Comparison of ENCODE assay signal across 10 cellular contexts in genomic region chrX:140713174-140713539, GRCh38. TPM values are rescaled to one million over a fixed set of nuclear protein-coding genes. Genes with fewer than 3 reads are reported as not detected.
DNase-seq lines count a peak whose midpoint lies in the region; ATAC-seq and TF ChIP-seq lines count a peak whose summit lies in the region.
"Had no signal": no experiment of that assay in that cellular context is flagged by ENCODE, and none has a peak within 500 bp of the region (broad histone marks: within the 10 kb centered on the region; RNA-seq: fewer than 3 reads in every experiment).

No MANE protein-coding gene starts in this region.

- peak overlapping the region; percentile 100 for H3K27ac Mint-ChIP-seq in neural crest cell (ENCODE audit: unreplicated experiment)
- H3K27ac Mint-ChIP-seq: activated CD8-positive, alpha-beta memory T cell treated with anti-CD3 and anti-CD28 coated beads, Interleukin-2, amount 10 ng/mL, durations not matched to agents 7 days and 5 days had no signal

- H3K36me3 ChIP-seq in ES-I3 (ENCODE audit: insufficient read depth, low read length) = no peaks in the 10 kb centered on the region
- H3K36me3 ChIP-seq in breast epithelium = no peaks in the 10 kb centered on the region

- peaks cover 17% of the 10 kb centered on the region for H3K4me1 Mint-ChIP-seq in neural crest cell
- H3K4me1 Mint-ChIP-seq: activated CD8-positive, alpha-beta memory T cell treated with anti-CD3 and anti-CD28 coated beads, Interleukin-2, amount 10 ng/mL, durations not matched to agents 7 days and 5 days had no signal

- H3K9ac ChIP-seq in ES-I3 (ENCODE audit: low read depth, low read length) = peak overlapping the region; percentile 51; the same call in 1 of the 2 replicates

- H3K27ac ChIP-seq in breast epithelium = no peak overlapping the region

- no peak overlapping the region for H3K4me3 Mint-ChIP-seq in neural crest cell
- H3K4me3 Mint-ChIP-seq: activated CD8-positive, alpha-beta memory T cell treated with anti-CD3 and anti-CD28 coated beads, Interleukin-2, amount 10 ng/mL, durations not matched to agents 7 days and 5 days had no signal

- peak; percentile 35 for ATAC-seq in HG03354 (IDR thresholded peaks at IDR 0.05; ENCODE audit: poor library complexity, severe bottlenecking, unreplicated experiment)
- ATAC-seq: activated CD8-positive, alpha-beta memory T cell treated with anti-CD3 and anti-CD28 coated beads, Interleukin-2, amount 10 ng/mL, durations not matched to agents 7 days and 5 days had no signal

- peaks cover 5% of the 10 kb centered on the region for H3K4me1 ChIP-seq in ES-I3 (ENCODE audit: insufficient read depth, low read length)
- no peaks in the 10 kb centered on the region for H3K4me1 ChIP-seq in breast epithelium

- peak overlapping the region; percentile 20 to 42 (median 28) for H3K4me3 ChIP-seq in breast epithelium

- no peaks in the 10 kb centered on the region for H3K27me3 Mint-ChIP-seq in neural crest cell (ENCODE audit: low read depth)
- H3K27me3 Mint-ChIP-seq: activated CD8-positive, alpha-beta memory T cell treated with anti-CD3 and anti-CD28 coated beads, Interleukin-2, amount 10 ng/mL, durations not matched to agents 7 days and 5 days had no signal

- H3K36me3 Mint-ChIP-seq in neural crest cell (ENCODE audit: low read depth) = no peaks in the 10 kb centered on the region
- H3K36me3 Mint-ChIP-seq: activated CD8-positive, alpha-beta memory T cell treated with anti-CD3 and anti-CD28 coated beads, Interleukin-2, amount 10 ng/mL, durations not matched to agents 7 days and 5 days had no signal

- peaks cover 0 to 35% of the 10 kb centered on the region in 2 donors for H3K27me3 ChIP-seq in breast epithelium

- intact Hi-C loops in breast epithelium (cut with DNase I; ENCODE audit: low total_unique reads) = no loop called here

- H3K9me3 ChIP-seq in ES-I3 (ENCODE audit: control insufficient read depth, insufficient read depth, low read length) = no peaks in the 10 kb centered on the region
- H3K9me3 ChIP-seq in breast epithelium = no peaks in the 10 kb centered on the region

- H3K9me3 Mint-ChIP-seq in neural crest cell = no peaks in the 10 kb centered on the region

- TF ChIP-seq CTCF in breast epithelium (IDR thresholded peaks at IDR 0.05) (no peak), neural crest cell (conservative IDR thresholded peaks at IDR 0.05) (no peak)

- no peak for TF ChIP-seq POLR2A in breast epithelium (IDR thresholded peaks at IDR 0.05)

- DNase-seq in breast epithelium (ENCODE audit: low spot score in 2 of 2) (no peak), neural crest cell (ENCODE audit: low read depth, low spot score) (no peak), globus pallidus (ENCODE audit: low spot score) (no peak), LoVo (ENCODE audit: low spot score) (no peak), AG20443 (ENCODE audit: low spot score) (no peak), COLO829 (ENCODE audit: low spot score) (no peak)
- DNase-seq: activated CD8-positive, alpha-beta memory T cell treated with anti-CD3 and anti-CD28 coated beads, Interleukin-2, amount 10 ng/mL, durations not matched to agents 7 days and 5 days; NCI-H1436 had no signal

RNA-seq across cellular contexts. Expression of gene LINC00632, which starts 3.6 kb away (rescaled TPM):
- 100 to 1,000 TPM in 2 of 3 donors, 10 to 100 TPM in 1; 90.1 to 616 (median 133) TPM for total RNA-seq in breast epithelium
- 243 and 314 TPM in 2 replicates for total RNA-seq in neural crest cell
